ENCODE assay signal across 1 cellular context in the genomic region with DNA sequence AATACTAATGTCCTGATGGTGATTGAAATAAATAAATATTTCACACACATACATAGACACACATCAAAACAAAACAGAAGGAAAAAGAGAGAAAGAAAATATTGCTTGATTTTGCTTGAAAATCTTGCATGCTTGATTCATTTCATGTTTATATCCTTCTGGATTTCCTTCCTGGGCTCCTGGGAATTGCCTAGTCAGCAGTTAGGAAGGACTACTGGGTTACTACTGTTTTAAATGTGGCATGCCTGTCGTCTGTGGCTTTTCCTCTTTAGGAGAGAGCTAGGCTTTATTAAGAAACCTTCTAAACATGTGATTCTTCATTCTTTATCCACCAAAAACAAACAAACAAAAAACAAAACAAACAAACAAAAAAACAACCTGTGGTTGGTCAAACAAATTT.
TF ChIP-seq lines count a peak whose summit lies in the region.

No MANE protein-coding gene starts in this region.

TF ChIP-seq in HepG2, 621 proteins besides CTCF, POLR2A, EP300 and RAD21 (continued from another document):
- TF ChIP-seq, protein P1, sequence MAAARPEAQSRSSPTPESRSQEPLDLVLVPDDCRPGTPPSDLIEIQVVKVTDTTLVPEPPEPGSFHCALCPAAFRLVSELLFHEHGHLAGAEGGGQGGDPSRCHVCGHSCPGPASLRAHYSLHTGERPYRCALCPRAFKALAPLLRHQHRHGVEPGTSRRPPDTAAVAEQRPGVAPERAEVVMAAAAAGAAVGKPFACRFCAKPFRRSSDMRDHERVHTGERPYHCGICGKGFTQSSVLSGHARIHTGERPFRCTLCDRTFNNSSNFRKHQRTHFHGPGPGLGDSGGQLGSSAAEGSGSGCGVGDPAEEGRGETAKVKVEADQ (CRISPR knock-in tag; IDR thresholded peaks at IDR 0.05; ENCODE audit: borderline replicate concordance): no peak
